Comparison of ENCODE assay signal across 1 cellular context in genomic region chr7:319267-319661, GRCh38.
TF ChIP-seq lines count a peak whose summit lies in the region.

No MANE protein-coding gene starts in this region.

TF ChIP-seq in HepG2, 621 proteins besides CTCF, POLR2A, EP300 and RAD21 (continued from another document and continues in another):
- TF ChIP-seq ZNF609 (CRISPR knock-in tag; IDR thresholded peaks at IDR 0.05; ENCODE audit: borderline replicate concordance) (no peak; the same call in 1 of the 2 replicates), ZSCAN22 (CRISPR knock-in tag; IDR thresholded peaks at IDR 0.05) (no peak), GPBP1L1 (CRISPR knock-in tag; IDR thresholded peaks at IDR 0.05) (no peak), RFXAP (CRISPR knock-in tag; IDR thresholded peaks at IDR 0.05; ENCODE audit: borderline replicate concordance) (no peak), NFATC3 (CRISPR knock-in tag; IDR thresholded peaks at IDR 0.05) (no peak), ZNF710 (CRISPR knock-in tag; IDR thresholded peaks at IDR 0.05; ENCODE audit: borderline replicate concordance) (no peak), CEBPZ (IDR thresholded peaks at IDR 0.05; ENCODE audit: low read length) (no peak), HMG20B (CRISPR knock-in tag; conservative IDR thresholded peaks at IDR 0.05) (no peak), PPARG (CRISPR knock-in tag; conservative IDR thresholded peaks at IDR 0.05) (no peak), ZNF557 (CRISPR knock-in tag; IDR thresholded peaks at IDR 0.05) (no peak), ZBTB43 (CRISPR knock-in tag; conservative IDR thresholded peaks at IDR 0.05) (no peak), ZNF567 (CRISPR knock-in tag; IDR thresholded peaks at IDR 0.05; ENCODE audit: borderline replicate concordance) (no peak), ZNF329 (CRISPR knock-in tag; IDR thresholded peaks at IDR 0.05; ENCODE audit: low read depth) (no peak), GABPB1 (CRISPR knock-in tag; IDR thresholded peaks at IDR 0.05) (0 out of 2 replicates have a peak, but pooled peaks have one; percentile 6), ZNF781 (CRISPR knock-in tag; IDR thresholded peaks at IDR 0.05; ENCODE audit: borderline replicate concordance, not compliant biosample characterization) (no peak), ZNF337 (CRISPR knock-in tag; IDR thresholded peaks at IDR 0.05; ENCODE audit: borderline replicate concordance, low read depth) (no peak), KLF9 (CRISPR knock-in tag; IDR thresholded peaks at IDR 0.05; ENCODE audit: low read depth) (no peak), DZIP1 (CRISPR knock-in tag; IDR thresholded peaks at IDR 0.05) (peak; percentile 71; the same call in 1 of the 2 replicates), POLR2AphosphoS5 (IDR thresholded peaks at IDR 0.05; ENCODE audit: low read depth, low read length) (no peak), ZNF441 (CRISPR knock-in tag; IDR thresholded peaks at IDR 0.05; ENCODE audit: borderline replicate concordance) (no peak), LCORL (IDR thresholded peaks at IDR 0.05) (no peak), LCORL (CRISPR knock-in tag; IDR thresholded peaks at IDR 0.05) (0 out of 2 replicates have a peak, but pooled peaks have one; percentile 6), ISL2 (CRISPR knock-in tag; IDR thresholded peaks at IDR 0.05) (no peak), FOXP4 (CRISPR knock-in tag; IDR thresholded peaks at IDR 0.05) (no peak), MXD3 (CRISPR knock-in tag; IDR thresholded peaks at IDR 0.05) (no peak), SKIL (CRISPR knock-in tag; IDR thresholded peaks at IDR 0.05; ENCODE audit: borderline replicate concordance) (no peak), RBAK (CRISPR knock-in tag; IDR thresholded peaks at IDR 0.05) (no peak), ZNF224 (CRISPR knock-in tag; IDR thresholded peaks at IDR 0.05) (0 out of 2 replicates have a peak, but pooled peaks have one; percentile 23), ZNF777 (CRISPR knock-in tag; IDR thresholded peaks at IDR 0.05) (no peak), HES4 (CRISPR knock-in tag; IDR thresholded peaks at IDR 0.05; ENCODE audit: borderline replicate concordance) (no peak), ZNF326 (CRISPR knock-in tag; IDR thresholded peaks at IDR 0.05; ENCODE audit: borderline replicate concordance) (no peak)
